16 cellular contexts compared by ENCODE assay signal in the genomic region with DNA sequence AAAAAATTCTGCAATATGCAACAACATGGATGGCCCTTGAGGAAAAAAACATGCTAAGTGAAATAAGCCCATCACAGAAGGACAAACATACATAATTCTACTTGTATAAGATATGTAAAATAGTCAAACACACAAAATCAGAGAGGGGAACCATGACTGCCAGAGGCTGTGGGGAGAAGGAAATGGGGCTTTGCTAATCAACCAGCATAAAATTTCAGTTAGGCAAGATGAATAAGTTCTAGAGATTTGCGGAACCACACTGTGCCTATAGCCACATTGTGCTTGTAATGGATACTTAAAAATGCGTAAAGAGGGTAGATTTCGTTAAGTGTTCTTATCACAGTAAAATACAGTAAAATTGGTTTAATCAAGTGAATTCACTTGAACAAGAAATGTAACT. TPM values are rescaled to one million over a fixed set of nuclear protein-coding genes. Genes with fewer than 3 reads are reported as not detected.
A peak's percentile ranks its signal among the peaks of the same experiment; 100 is the strongest.
DNase-seq lines count a peak whose midpoint lies in the region; ATAC-seq, FAIRE-seq and TF ChIP-seq lines count a peak whose summit lies in the region.
"Had no signal": no experiment of that assay in that cellular context is flagged by ENCODE, and none has a peak within 500 bp of the region (broad histone marks: within the 10 kb centered on the region; RNA-seq: fewer than 3 reads in every experiment).

No MANE protein-coding gene starts in this region.

- no peaks in the 10 kb centered on the region for H3K27me3 Mint-ChIP-seq in activated T-helper 17 cell treated with anti-CD3 and anti-CD28 coated beads, Interleukin-2, amount 50 U/mL, for 72 hours
- no peaks in the 10 kb centered on the region for H3K27me3 Mint-ChIP-seq in naive thymus-derived CD4-positive, alpha-beta T cell

- H3K4me3 ChIP-seq in A549, result no peak overlapping the region
- no peak overlapping the region for H3K4me3 ChIP-seq in mucosa of rectum (ENCODE audit: low read length in 2 of 2)
- H3K4me3 ChIP-seq in naive thymus-derived CD4-positive, alpha-beta T cell (ENCODE audit: low read length), result no peak overlapping the region
- H3K4me3 ChIP-seq: gastrocnemius medialis had no signal

- H3K4me2 ChIP-seq in A549, result peak overlapping the region; percentile 69

- no peaks in the 10 kb centered on the region for H3K9me3 Mint-ChIP-seq in activated T-helper 17 cell treated with anti-CD3 and anti-CD28 coated beads, Interleukin-2, amount 50 U/mL, for 72 hours
- no peaks in the 10 kb centered on the region for H3K9me3 Mint-ChIP-seq in naive thymus-derived CD4-positive, alpha-beta T cell
- H3K9me3 Mint-ChIP-seq: immature natural killer cell had no signal

- no peak for TF ChIP-seq POLR2A in A549 (IDR thresholded peaks at IDR 0.05; ENCODE audit: low read length)

- H3K27ac Mint-ChIP-seq in activated T-helper 17 cell treated with anti-CD3 and anti-CD28 coated beads, Interleukin-2, amount 50 U/mL, for 72 hours, result peak overlapping the region; percentile 85
- H3K27ac Mint-ChIP-seq in naive thymus-derived CD4-positive, alpha-beta T cell, result peak overlapping the region in 3 of 9 donors; percentile 0 to 87 (median 55)

- intact Hi-C loops in naive thymus-derived CD4-positive, alpha-beta T cell (cut with micrococcal nuclease), result loop anchor here in 1 of 2 donors (1.0 to 2.0 kb wide), 2 partner anchors 10 to 131 kb away; no protein-coding TSS in a partner anchor

- ATAC-seq in A549, result no peak
- peak; percentile 33 for ATAC-seq in HG02759 (IDR thresholded peaks at IDR 0.05; ENCODE audit: unreplicated experiment)
- no peak for ATAC-seq in activated T-helper 17 cell treated with anti-CD3 and anti-CD28 coated beads, Interleukin-2, amount 50 U/mL, for 72 hours (replicated peaks)
- no peak for ATAC-seq in naive thymus-derived CD4-positive, alpha-beta T cell
- ATAC-seq: gastrocnemius medialis had no signal

- H3K27me3 ChIP-seq in mucosa of rectum (ENCODE audit: control insufficient read depth in 2 of 2, insufficient read depth in 2 of 2, low read length in 2 of 2), result no peaks in the 10 kb centered on the region
- no peaks in the 10 kb centered on the region for H3K27me3 ChIP-seq in naive thymus-derived CD4-positive, alpha-beta T cell (ENCODE audit: control insufficient read depth in 2 of 2, insufficient read depth in 2 of 2, low read length in 2 of 2)
- H3K27me3 ChIP-seq: gastrocnemius medialis, neutrophil had no signal

- H3K4me1 Mint-ChIP-seq in activated T-helper 17 cell treated with anti-CD3 and anti-CD28 coated beads, Interleukin-2, amount 50 U/mL, for 72 hours, result peaks cover 19% of the 10 kb centered on the region
- H3K4me1 Mint-ChIP-seq in naive thymus-derived CD4-positive, alpha-beta T cell, result peaks cover 11 to 43% (median 27%) of the 10 kb centered on the region in 7 donors

- peaks cover 87% of the 10 kb centered on the region for H3K36me3 Mint-ChIP-seq in activated T-helper 17 cell treated with anti-CD3 and anti-CD28 coated beads, Interleukin-2, amount 50 U/mL, for 72 hours (ENCODE audit: low read depth)
- peaks cover 0 to 14% (median 3%) of the 10 kb centered on the region in 5 donors for H3K36me3 Mint-ChIP-seq in naive thymus-derived CD4-positive, alpha-beta T cell

- no peak for TF ChIP-seq CTCF in A549 (IDR thresholded peaks at IDR 0.05)

- H3K4me3 Mint-ChIP-seq in activated T-helper 17 cell treated with anti-CD3 and anti-CD28 coated beads, Interleukin-2, amount 50 U/mL, for 72 hours, result no peak overlapping the region
- no peak overlapping the region for H3K4me3 Mint-ChIP-seq in naive thymus-derived CD4-positive, alpha-beta T cell
- H3K4me3 Mint-ChIP-seq: activated CD8-positive, alpha-beta T cell treated with anti-CD3 and anti-CD28 coated beads, Interleukin-2, amount 10 ng/mL, durations not matched to agents 7 days and 5 days had no signal

- DNase-seq in A549 (ENCODE audit: low read depth in 1 of 2, low spot score in 1 of 2) (no peak), NCI-H345 treated with DMSO at 0.1 percent for 48 hours (lab: John Stamatoyannopoulos, UW; ENCODE audit: unreplicated experiment) (no peak), OCI-M1 (lab: John Stamatoyannopoulos, UW) (no peak), activated gamma-delta T cell treated with Interleukin-2 at 50 U/mL for 16 hours (no peak)
- DNase-seq in naive thymus-derived CD4-positive, alpha-beta T cell, result no peak
- DNase-seq: activated CD8-positive, alpha-beta T cell treated with anti-CD3 and anti-CD28 coated beads, Interleukin-2, amount 10 ng/mL, durations not matched to agents 7 days and 5 days; aorta; gastrocnemius medialis; immature natural killer cell; NCI-H345 had no signal

- H3K4me1 ChIP-seq in A549 (peaks cover 70% of the 10 kb centered on the region), mucosa of rectum (ENCODE audit: control insufficient read depth in 2 of 2, insufficient read depth in 2 of 2, low read length in 2 of 2) (peaks cover 58 to 61% of the 10 kb centered on the region in 2 donors)
- peaks cover 0 to 17% of the 10 kb centered on the region in 2 donors for H3K4me1 ChIP-seq in naive thymus-derived CD4-positive, alpha-beta T cell (ENCODE audit: control insufficient read depth in 2 of 2, insufficient read depth in 2 of 2, low read length in 2 of 2)

- CTCF ChIA-PET in A549 (lab: Yijun Ruan, JAX), result no interaction called here
- CTCF ChIA-PET in naive thymus-derived CD4-positive, alpha-beta T cell (lab: Charles Lee), result interaction anchor here (1.0 to 2.2 kb wide), 2 partner anchors 9 kb away, joined by 3 to 9 read pairs; no protein-coding TSS in a partner anchor

- TF ChIP-seq EP300 in A549 (IDR thresholded peaks at IDR 0.05), result no peak

- 88% methylated on average over 3 of the region's 3 CpGs for WGBS in A549 (ENCODE audit: missing lambda C conversion rate)

- no peak for TF ChIP-seq RAD21 in A549 (conservative IDR thresholded peaks at IDR 0.05 in 1 of 2, IDR thresholded peaks at IDR 0.05 in 1 of 2)

- H3K27ac ChIP-seq in A549 (peak overlapping the region; percentile 70 to 78; a peak in 5 of 6 replicates), mucosa of rectum (ENCODE audit: low read depth in 2 of 2, low read length in 2 of 2) (peak overlapping the region; percentile 84 to 89)
- no peak overlapping the region for H3K27ac ChIP-seq in naive thymus-derived CD4-positive, alpha-beta T cell (ENCODE audit: low read depth, low read length)
- H3K27ac ChIP-seq: neutrophil had no signal

- POLR2A ChIA-PET in A549 (lab: Yijun Ruan, JAX), result interaction anchor here (0.6 to 1.7 kb wide), 3 partner anchors 13 to 45 kb away, joined by 3 to 6 read pairs (median 4); partner anchors contain the start of gene EHD4
- POLR2A ChIA-PET in naive thymus-derived CD4-positive, alpha-beta T cell (lab: Charles Lee), result interaction anchor here (1.1 kb wide), 2 partner anchors 10 to 45 kb away, joined by 5 to 6 read pairs; partner anchors contain the start of gene EHD4

- no peaks in the 10 kb centered on the region for H3K9me3 ChIP-seq in A549
- H3K9me3 ChIP-seq in mucosa of rectum (ENCODE audit: control insufficient read depth in 2 of 2, low read length in 2 of 2), result no peaks in the 10 kb centered on the region
- H3K9me3 ChIP-seq in naive thymus-derived CD4-positive, alpha-beta T cell (ENCODE audit: control insufficient read depth in 2 of 3, low read length in 3 of 3), result no peaks in the 10 kb centered on the region
- H3K9me3 ChIP-seq: gastrocnemius medialis, neutrophil had no signal

- H3K9ac ChIP-seq in mucosa of rectum (ENCODE audit: low read depth in 1 of 2, low read length in 2 of 2), result peak overlapping the region in 1 of 2 donors; percentile 33

- FAIRE-seq in A549 (lab: Jason Lieb, UNC), result no peak
- FAIRE-seq: colon, D721Med had no signal

- peaks cover 5% of the 10 kb centered on the region in 2 donors for H3K36me3 ChIP-seq in mucosa of rectum (ENCODE audit: control insufficient read depth in 2 of 2, insufficient read depth in 2 of 2, low read length in 2 of 2)
- H3K36me3 ChIP-seq in naive thymus-derived CD4-positive, alpha-beta T cell (ENCODE audit: control insufficient read depth in 2 of 3, insufficient read depth in 3 of 3, low read length in 3 of 3), result no peaks in the 10 kb centered on the region
- H3K36me3 ChIP-seq: gastrocnemius medialis had no signal

TF ChIP-seq in A549, 52 proteins besides CTCF, POLR2A, EP300 and RAD21:
- no peak for TF ChIP-seq JUN (IDR thresholded peaks at IDR 0.05)
- TF ChIP-seq, protein P1, sequence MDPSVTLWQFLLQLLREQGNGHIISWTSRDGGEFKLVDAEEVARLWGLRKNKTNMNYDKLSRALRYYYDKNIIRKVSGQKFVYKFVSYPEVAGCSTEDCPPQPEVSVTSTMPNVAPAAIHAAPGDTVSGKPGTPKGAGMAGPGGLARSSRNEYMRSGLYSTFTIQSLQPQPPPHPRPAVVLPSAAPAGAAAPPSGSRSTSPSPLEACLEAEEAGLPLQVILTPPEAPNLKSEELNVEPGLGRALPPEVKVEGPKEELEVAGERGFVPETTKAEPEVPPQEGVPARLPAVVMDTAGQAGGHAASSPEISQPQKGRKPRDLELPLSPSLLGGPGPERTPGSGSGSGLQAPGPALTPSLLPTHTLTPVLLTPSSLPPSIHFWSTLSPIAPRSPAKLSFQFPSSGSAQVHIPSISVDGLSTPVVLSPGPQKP (IDR thresholded peaks at IDR 0.05; ENCODE audit: low read depth, low read length), result no peak

RNA-seq across cellular contexts. Expression of gene SPTBN5, which starts 33.7 kb away (rescaled TPM):
- polyA plus RNA-seq in A549 (2011; rRNA removed) (0.05 and 0.08 TPM in 2 replicates), A549 (2017; fragmentation: RNase III; extraction: RNeasy Plus Mini Kit Qiagen cat#74134 plus additional on column Dnase treatment) (0.17 to 0.24 TPM (median 0.22 TPM) in 3 replicates)
- 0.05 and 0.06 TPM in 2 replicates for polyA plus RNA-seq in A549 (2012; cell fraction: cytosol; rRNA removed)
- 0.54 TPM in 2 replicates for polyA plus RNA-seq in A549 (2012; cell fraction: nucleus; rRNA removed)
- polyA minus RNA-seq in A549 (2011; rRNA and poly(A)+ RNA removed), result 0.12 TPM in 1 of 2 replicates, not detected in the other
- total RNA-seq in activated T-helper 17 cell treated with anti-CD3 and anti-CD28 coated beads, Interleukin-2, amount 50 U/mL, for 72 hours, result 1 to 10 TPM; 2.4 to 4.9 TPM
- 1 to 10 TPM; 1.4 to 2.7 (median 1.9) TPM for total RNA-seq in naive thymus-derived CD4-positive, alpha-beta T cell
- under 1 TPM in 1 of 2 donors, not detected in 1; 0.12 TPM for polyA plus RNA-seq in naive thymus-derived CD4-positive, alpha-beta T cell

RNA-seq across cellular contexts. Expression of gene EHD4, which starts 44.8 kb away (rescaled TPM):
- 9.0 and 9.3 TPM in 2 replicates for polyA plus RNA-seq in A549 (2011; rRNA removed)
- polyA plus RNA-seq in A549 (2012; cell fraction: cytosol; rRNA removed), result 7.3 and 9.8 TPM in 2 replicates
- polyA plus RNA-seq in A549 (2012; cell fraction: nucleus; rRNA removed), result 7.1 and 7.5 TPM in 2 replicates
- 8.2 to 9.6 TPM (median 8.9 TPM) in 3 replicates for polyA plus RNA-seq in A549 (2017; fragmentation: RNase III; extraction: RNeasy Plus Mini Kit Qiagen cat#74134 plus additional on column Dnase treatment)
- polyA minus RNA-seq in A549 (2011; rRNA and poly(A)+ RNA removed), result 14.9 and 15.0 TPM in 2 replicates
- total RNA-seq in activated T-helper 17 cell treated with anti-CD3 and anti-CD28 coated beads, Interleukin-2, amount 50 U/mL, for 72 hours, result 10 to 100 TPM; 51.0 to 56.3 TPM
- total RNA-seq in naive thymus-derived CD4-positive, alpha-beta T cell, result 10 to 100 TPM; 10.4 to 48.3 (median 23.7) TPM
- 1 to 10 TPM; 5.6 to 8.9 TPM for polyA plus RNA-seq in naive thymus-derived CD4-positive, alpha-beta T cell
